24 cellular contexts compared by ENCODE assay signal in genomic region chr10:60069311-60069710, GRCh38.
DNase-seq lines count a peak whose midpoint lies in the region; ATAC-seq and TF ChIP-seq lines count a peak whose summit lies in the region.
"Had no signal": no experiment of that assay in that cellular context is flagged by ENCODE, and none has a peak within 500 bp of the region (broad histone marks: within the 10 kb centered on the region; RNA-seq: fewer than 3 reads in every experiment).

No MANE protein-coding gene starts in this region.

- peak; percentile 90 for DNase-seq in amniotic epithelial cell (ENCODE audit: low read depth)
- peak; percentile 8 for DNase-seq in fibroblast of villous mesenchyme (ENCODE audit: low read depth)
- DNase-seq in mesothelial cell of epicardium (ENCODE audit: low spot score in 2 of 2, unreplicated experiment in 2 of 2): no peak
- DNase-seq in activated gamma-delta T cell (lab: John Stamatoyannopoulos, UW): no peak
- DNase-seq: 8988T; ACHN; BE2C; C1 segment of cervical spinal cord; CD4-positive, alpha-beta memory T cell; CD4-positive, CD25-positive, alpha-beta regulatory T cell; CD8-positive, alpha-beta memory T cell; COR-L47; DMS 273 treated with DMSO at 0.1 percent for 48 hours; DMS153; DMS53; DMS79; DND-41; EL; GDM1 had no signal

- no peak for ATAC-seq in HG02588 (IDR thresholded peaks at IDR 0.05; ENCODE audit: unreplicated experiment)
- ATAC-seq in HG03442 (IDR thresholded peaks at IDR 0.05; ENCODE audit: unreplicated experiment): no peak
- ATAC-seq: GM12878 had no signal

- peaks cover 10% of the 10 kb centered on the region for H3K9me3 Mint-ChIP-seq in mesothelial cell of epicardium
- H3K9me3 Mint-ChIP-seq: CD4-positive, alpha-beta memory T cell; CD8-positive, alpha-beta memory T cell had no signal

- H3K4me3 Mint-ChIP-seq in mesothelial cell of epicardium: no peak overlapping the region
- H3K4me3 Mint-ChIP-seq: CD14-positive monocyte; CD4-positive, alpha-beta memory T cell; CD4-positive, CD25-positive, alpha-beta regulatory T cell; CD8-positive, alpha-beta memory T cell had no signal

- H3K4me3 ChIP-seq in fibroblast of villous mesenchyme (ENCODE audit: low read depth, low read length): no peak overlapping the region
- H3K4me3 ChIP-seq: BLaER1, GM12878 had no signal

- no peaks in the 10 kb centered on the region for H3K27me3 Mint-ChIP-seq in mesothelial cell of epicardium (ENCODE audit: low read depth)
- H3K27me3 Mint-ChIP-seq: CD4-positive, alpha-beta memory T cell; CD4-positive, CD25-positive, alpha-beta regulatory T cell; CD8-positive, alpha-beta memory T cell had no signal

- peak overlapping the region; percentile 15 for H3K27ac Mint-ChIP-seq in mesothelial cell of epicardium
- H3K27ac Mint-ChIP-seq: CD14-positive monocyte; CD4-positive, CD25-positive, alpha-beta regulatory T cell; CD8-positive, alpha-beta memory T cell had no signal

- TF ChIP-seq CTCF in fibroblast of villous mesenchyme (IDR thresholded peaks at IDR 0.05; ENCODE audit: insufficient read depth, low read depth, low read length) (no peak), mesothelial cell of epicardium (IDR thresholded peaks at IDR 0.05; ENCODE audit: unreplicated experiment) (no peak)

- H3K4me1 Mint-ChIP-seq in mesothelial cell of epicardium: peaks cover 11% of the 10 kb centered on the region
- H3K4me1 Mint-ChIP-seq: CD14-positive monocyte; CD4-positive, CD25-positive, alpha-beta regulatory T cell; CD8-positive, alpha-beta memory T cell had no signal

- H3K36me3 Mint-ChIP-seq in mesothelial cell of epicardium: peaks cover 66% of the 10 kb centered on the region
- H3K36me3 Mint-ChIP-seq: CD14-positive monocyte; CD4-positive, CD25-positive, alpha-beta regulatory T cell had no signal

Comparison
In these comparisons a context has a peak if more than half of its experiments do, and no peak if none do; other contexts are left out.
1. DNase-seq: peak in amniotic epithelial cell (single experiment) and fibroblast of villous mesenchyme (single experiment); none in mesothelial cell of epicardium (0 of 2) and activated gamma-delta T cell (single experiment).